3 cellular contexts compared by ENCODE assay signal in the genomic region with DNA sequence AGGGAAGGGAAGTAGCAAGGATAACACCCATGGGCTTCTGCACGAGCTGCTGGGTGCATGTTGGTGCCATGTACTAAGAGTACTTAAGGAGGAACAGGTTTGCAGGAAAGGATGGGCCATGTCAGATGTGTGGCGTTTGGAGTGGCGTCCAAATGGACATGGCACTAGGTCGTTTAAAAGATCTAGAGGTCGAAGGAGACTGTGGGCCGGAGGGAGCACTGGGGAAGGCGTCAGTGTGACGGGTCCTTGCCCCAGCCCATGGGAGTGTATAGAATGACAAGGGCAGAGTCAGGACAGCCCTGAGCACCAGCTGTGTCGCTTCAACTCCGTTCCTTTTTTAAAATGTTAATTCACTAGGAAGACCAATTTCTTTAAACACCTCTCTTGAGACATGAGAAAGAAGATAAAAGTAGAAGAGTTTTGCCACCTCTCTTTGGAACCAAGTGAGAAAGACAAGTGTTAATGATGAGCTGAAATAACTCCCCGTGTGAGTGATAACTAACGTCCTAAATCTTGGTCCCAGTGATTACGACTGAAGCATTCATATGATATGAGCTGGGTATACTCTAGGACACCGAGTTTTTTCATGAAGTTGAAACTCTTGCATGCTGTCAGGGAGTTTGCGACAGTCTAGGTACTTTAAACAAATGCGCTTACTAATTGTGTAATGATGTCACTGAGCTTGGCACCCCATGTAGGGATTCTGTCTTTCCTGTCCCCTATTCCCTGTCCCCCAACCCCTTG.
TF ChIP-seq lines count a peak whose summit lies in the region.

No MANE protein-coding gene starts in this region.

TF ChIP-seq in liver, 16 proteins besides CTCF, POLR2A, EP300 and RAD21:
- TF ChIP-seq, protein P1, sequence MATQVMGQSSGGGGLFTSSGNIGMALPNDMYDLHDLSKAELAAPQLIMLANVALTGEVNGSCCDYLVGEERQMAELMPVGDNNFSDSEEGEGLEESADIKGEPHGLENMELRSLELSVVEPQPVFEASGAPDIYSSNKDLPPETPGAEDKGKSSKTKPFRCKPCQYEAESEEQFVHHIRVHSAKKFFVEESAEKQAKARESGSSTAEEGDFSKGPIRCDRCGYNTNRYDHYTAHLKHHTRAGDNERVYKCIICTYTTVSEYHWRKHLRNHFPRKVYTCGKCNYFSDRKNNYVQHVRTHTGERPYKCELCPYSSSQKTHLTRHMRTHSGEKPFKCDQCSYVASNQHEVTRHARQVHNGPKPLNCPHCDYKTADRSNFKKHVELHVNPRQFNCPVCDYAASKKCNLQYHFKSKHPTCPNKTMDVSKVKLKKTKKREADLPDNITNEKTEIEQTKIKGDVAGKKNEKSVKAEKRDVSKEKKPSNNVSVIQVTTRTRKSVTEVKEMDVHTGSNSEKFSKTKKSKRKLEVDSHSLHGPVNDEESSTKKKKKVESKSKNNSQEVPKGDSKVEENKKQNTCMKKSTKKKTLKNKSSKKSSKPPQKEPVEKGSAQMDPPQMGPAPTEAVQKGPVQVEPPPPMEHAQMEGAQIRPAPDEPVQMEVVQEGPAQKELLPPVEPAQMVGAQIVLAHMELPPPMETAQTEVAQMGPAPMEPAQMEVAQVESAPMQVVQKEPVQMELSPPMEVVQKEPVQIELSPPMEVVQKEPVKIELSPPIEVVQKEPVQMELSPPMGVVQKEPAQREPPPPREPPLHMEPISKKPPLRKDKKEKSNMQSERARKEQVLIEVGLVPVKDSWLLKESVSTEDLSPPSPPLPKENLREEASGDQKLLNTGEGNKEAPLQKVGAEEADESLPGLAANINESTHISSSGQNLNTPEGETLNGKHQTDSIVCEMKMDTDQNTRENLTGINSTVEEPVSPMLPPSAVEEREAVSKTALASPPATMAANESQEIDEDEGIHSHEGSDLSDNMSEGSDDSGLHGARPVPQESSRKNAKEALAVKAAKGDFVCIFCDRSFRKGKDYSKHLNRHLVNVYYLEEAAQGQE (IDR thresholded peaks at IDR 0.05), result no peak
- TF ChIP-seq JUND (IDR thresholded peaks at IDR 0.05) (no peak), HNF4A (conservative IDR thresholded peaks at IDR 0.05) (no peak), ZBTB33 (IDR thresholded peaks at IDR 0.05) (no peak), FOXA1 (IDR thresholded peaks at IDR 0.05) (no peak), YY1 (IDR thresholded peaks at IDR 0.05) (no peak), TAF1 (conservative IDR thresholded peaks at IDR 0.05) (no peak), HNF4G (IDR thresholded peaks at IDR 0.05) (no peak), FOXA2 (IDR thresholded peaks at IDR 0.05) (no peak), GABPA (IDR thresholded peaks at IDR 0.05 in 1 of 2, conservative IDR thresholded peaks at IDR 0.05 in 1 of 2) (no peak), SP1 (IDR thresholded peaks at IDR 0.05) (no peak), EGR1 (IDR thresholded peaks at IDR 0.05; ENCODE audit: low read depth in 2 of 2) (no peak), RXRA (IDR thresholded peaks at IDR 0.05) (no peak), NR2F2 (IDR thresholded peaks at IDR 0.05) (no peak), MAX (IDR thresholded peaks at IDR 0.05) (no peak)
- TF ChIP-seq, protein P2, sequence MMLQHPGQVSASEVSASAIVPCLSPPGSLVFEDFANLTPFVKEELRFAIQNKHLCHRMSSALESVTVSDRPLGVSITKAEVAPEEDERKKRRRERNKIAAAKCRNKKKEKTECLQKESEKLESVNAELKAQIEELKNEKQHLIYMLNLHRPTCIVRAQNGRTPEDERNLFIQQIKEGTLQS (IDR thresholded peaks at IDR 0.05), result no peak

TF ChIP-seq in HepG2, 621 proteins besides CTCF, POLR2A, EP300 and RAD21:
- TF ChIP-seq PHF5A (CRISPR knock-in tag; IDR thresholded peaks at IDR 0.05; ENCODE audit: low read depth, unreplicated experiment) (no peak), SNAPC2 (CRISPR knock-in tag; IDR thresholded peaks at IDR 0.05) (no peak), GFI1 (CRISPR knock-in tag; IDR thresholded peaks at IDR 0.05; ENCODE audit: borderline replicate concordance) (no peak), RBM39 (IDR thresholded peaks at IDR 0.05; ENCODE audit: low read depth, low read length, poor library complexity, severe bottlenecking) (no peak), FOXC1 (CRISPR knock-in tag; IDR thresholded peaks at IDR 0.05; ENCODE audit: borderline replicate concordance) (no peak), HNF4G (IDR thresholded peaks at IDR 0.05; ENCODE audit: borderline replicate concordance, low read depth, low read length) (no peak), HNF4G (CRISPR knock-in tag; IDR thresholded peaks at IDR 0.05; ENCODE audit: borderline replicate concordance, low read depth) (no peak), ZNF335 (CRISPR knock-in tag; IDR thresholded peaks at IDR 0.05) (no peak), MAZ (IDR thresholded peaks at IDR 0.05; ENCODE audit: borderline replicate concordance, low read depth, low read length) (no peak), MAZ (CRISPR knock-in tag; IDR thresholded peaks at IDR 0.05; ENCODE audit: low read depth) (no peak), ZNF292 (CRISPR knock-in tag; IDR thresholded peaks at IDR 0.05; ENCODE audit: borderline replicate concordance, low read depth) (no peak), ATF4 (CRISPR knock-in tag; IDR thresholded peaks at IDR 0.05) (no peak), NCOR1 (IDR thresholded peaks at IDR 0.05; ENCODE audit: borderline replicate concordance, low read length) (no peak), KDM5A (IDR thresholded peaks at IDR 0.05; ENCODE audit: borderline replicate concordance, low read length) (no peak)
- TF ChIP-seq, protein P3, sequence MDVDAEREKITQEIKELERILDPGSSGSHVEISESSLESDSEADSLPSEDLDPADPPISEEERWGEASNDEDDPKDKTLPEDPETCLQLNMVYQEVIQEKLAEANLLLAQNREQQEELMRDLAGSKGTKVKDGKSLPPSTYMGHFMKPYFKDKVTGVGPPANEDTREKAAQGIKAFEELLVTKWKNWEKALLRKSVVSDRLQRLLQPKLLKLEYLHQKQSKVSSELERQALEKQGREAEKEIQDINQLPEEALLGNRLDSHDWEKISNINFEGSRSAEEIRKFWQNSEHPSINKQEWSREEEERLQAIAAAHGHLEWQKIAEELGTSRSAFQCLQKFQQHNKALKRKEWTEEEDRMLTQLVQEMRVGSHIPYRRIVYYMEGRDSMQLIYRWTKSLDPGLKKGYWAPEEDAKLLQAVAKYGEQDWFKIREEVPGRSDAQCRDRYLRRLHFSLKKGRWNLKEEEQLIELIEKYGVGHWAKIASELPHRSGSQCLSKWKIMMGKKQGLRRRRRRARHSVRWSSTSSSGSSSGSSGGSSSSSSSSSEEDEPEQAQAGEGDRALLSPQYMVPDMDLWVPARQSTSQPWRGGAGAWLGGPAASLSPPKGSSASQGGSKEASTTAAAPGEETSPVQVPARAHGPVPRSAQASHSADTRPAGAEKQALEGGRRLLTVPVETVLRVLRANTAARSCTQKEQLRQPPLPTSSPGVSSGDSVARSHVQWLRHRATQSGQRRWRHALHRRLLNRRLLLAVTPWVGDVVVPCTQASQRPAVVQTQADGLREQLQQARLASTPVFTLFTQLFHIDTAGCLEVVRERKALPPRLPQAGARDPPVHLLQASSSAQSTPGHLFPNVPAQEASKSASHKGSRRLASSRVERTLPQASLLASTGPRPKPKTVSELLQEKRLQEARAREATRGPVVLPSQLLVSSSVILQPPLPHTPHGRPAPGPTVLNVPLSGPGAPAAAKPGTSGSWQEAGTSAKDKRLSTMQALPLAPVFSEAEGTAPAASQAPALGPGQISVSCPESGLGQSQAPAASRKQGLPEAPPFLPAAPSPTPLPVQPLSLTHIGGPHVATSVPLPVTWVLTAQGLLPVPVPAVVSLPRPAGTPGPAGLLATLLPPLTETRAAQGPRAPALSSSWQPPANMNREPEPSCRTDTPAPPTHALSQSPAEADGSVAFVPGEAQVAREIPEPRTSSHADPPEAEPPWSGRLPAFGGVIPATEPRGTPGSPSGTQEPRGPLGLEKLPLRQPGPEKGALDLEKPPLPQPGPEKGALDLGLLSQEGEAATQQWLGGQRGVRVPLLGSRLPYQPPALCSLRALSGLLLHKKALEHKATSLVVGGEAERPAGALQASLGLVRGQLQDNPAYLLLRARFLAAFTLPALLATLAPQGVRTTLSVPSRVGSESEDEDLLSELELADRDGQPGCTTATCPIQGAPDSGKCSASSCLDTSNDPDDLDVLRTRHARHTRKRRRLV (CRISPR knock-in tag; IDR thresholded peaks at IDR 0.05), result no peak
- TF ChIP-seq, protein P4, sequence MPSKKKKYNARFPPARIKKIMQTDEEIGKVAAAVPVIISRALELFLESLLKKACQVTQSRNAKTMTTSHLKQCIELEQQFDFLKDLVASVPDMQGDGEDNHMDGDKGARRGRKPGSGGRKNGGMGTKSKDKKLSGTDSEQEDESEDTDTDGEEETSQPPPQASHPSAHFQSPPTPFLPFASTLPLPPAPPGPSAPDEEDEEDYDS (CRISPR knock-in tag; IDR thresholded peaks at IDR 0.05), result no peak
TF ChIP-seq in HepG2: peak in this region for 0.

TF ChIP-seq in HEK293T, 16 proteins besides CTCF, POLR2A, EP300 and RAD21:
- no peak for TF ChIP-seq ZNF384 (IDR thresholded peaks at IDR 0.05)
- TF ChIP-seq SP1 (IDR thresholded peaks at IDR 0.05), result no peak
- TF ChIP-seq CTBP1 (IDR thresholded peaks at IDR 0.05; ENCODE audit: borderline replicate concordance), result no peak
TF ChIP-seq in HEK293T: peak in this region for 0.
